Comparison of ENCODE assay signal across 8 cellular contexts in the genomic region with DNA sequence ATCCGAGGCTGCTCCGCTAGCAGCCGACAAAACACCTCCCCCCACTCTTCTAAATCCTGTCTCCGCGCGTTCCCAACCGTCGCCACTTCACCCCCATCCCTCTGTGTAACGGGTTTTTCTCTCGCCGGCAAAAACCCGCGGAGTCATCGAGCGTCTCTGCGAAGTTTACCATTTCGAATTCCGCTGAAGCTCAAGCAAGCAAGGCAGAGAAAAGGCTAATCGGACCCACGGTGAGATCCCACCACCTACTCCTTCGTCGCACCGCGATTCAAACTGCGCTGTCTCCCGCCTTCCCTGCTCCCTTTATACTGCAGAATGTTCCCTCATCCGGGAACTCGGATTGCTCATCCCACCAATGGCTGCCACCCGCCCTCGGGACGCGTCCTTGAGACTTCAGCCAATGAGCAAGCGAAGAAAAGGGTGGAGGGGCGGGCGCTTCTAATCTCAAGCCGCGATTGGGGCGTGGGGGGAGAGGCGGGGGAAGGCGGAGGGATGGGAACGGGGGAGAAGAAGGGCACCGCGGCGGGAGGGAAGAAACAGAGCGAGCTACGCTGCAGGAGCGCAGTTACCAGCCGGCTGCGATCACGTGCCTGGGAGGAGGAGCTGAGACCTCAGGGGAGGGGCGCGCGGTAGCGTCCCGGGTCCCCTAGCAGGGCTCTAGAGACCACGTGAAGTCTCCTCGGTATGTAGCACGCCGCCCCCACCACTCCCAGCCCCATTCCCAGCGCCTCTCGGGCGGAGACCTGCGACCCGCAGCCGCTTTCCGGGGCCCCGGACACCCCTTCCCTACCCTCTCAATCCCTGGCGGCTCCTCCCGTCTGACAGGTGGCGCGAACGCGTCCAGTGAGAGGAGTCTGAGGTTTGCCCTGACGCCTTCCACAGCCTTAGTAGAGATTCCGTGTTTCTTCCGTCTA. TPM values are rescaled to one million over a fixed set of nuclear protein-coding genes. Genes with fewer than 3 reads are reported as not detected.
DNase-seq lines count a peak whose midpoint lies in the region; ATAC-seq and TF ChIP-seq lines count a peak whose summit lies in the region.

A gene (minus strand): TSS at position 277 of the 914 bp plus-strand sequence. CDS start 105 bp downstream, at position 172.

- peaks cover 23% of the 10 kb centered on the region for H3K4me1 Mint-ChIP-seq in CD14-positive monocyte

- H3K9me3 Mint-ChIP-seq in CD14-positive monocyte = peaks cover 0 to 2% (median 0%) of the 10 kb centered on the region in 7 donors

- intact Hi-C loops in CD14-positive monocyte (cut with micrococcal nuclease) = loop anchor here (5.0 kb wide), 4 partner anchors 53 to 388 kb away; a partner anchor contains a TSS

- H3K27ac Mint-ChIP-seq in CD14-positive monocyte = no peak within 1 kb of the TSS

- DNase-seq in CD14-positive monocyte (ENCODE audit: low spot score) (peak; percentile 98), NCI-H748 (lab: John Stamatoyannopoulos, UW; ENCODE audit: unreplicated experiment) (peak; percentile 98), dermis blood vessel endothelial cell (peak; percentile 99), left lobe of liver (ENCODE audit: low spot score) (peak; percentile 99)
- DNase-seq in activated CD4-positive, alpha-beta T cell treated with anti-CD3 and anti-CD28 coated beads, Interleukin-2, amount 50 U/mL, for 1 hour = peak; percentile 98
- peak; percentile 97 for DNase-seq in stimulated activated CD4-positive, alpha-beta T cell treated with anti-CD3 and anti-CD28 coated beads, Interleukin-2, amount 100 ng/mL, for 4 hours (ENCODE audit: low read depth)

- peaks cover 4 to 7% of the 10 kb centered on the region in 2 donors for H3K36me3 Mint-ChIP-seq in CD14-positive monocyte

- peak; percentile 65 for ATAC-seq in GM19395 (IDR thresholded peaks at IDR 0.05; ENCODE audit: unreplicated experiment)
- peak; percentile 42 for ATAC-seq in HG03558 (IDR thresholded peaks at IDR 0.05; ENCODE audit: extremely low read depth, unreplicated experiment)
- ATAC-seq in left lobe of liver = peak; percentile 81

- no peaks in the 10 kb centered on the region for H3K27me3 Mint-ChIP-seq in CD14-positive monocyte (ENCODE audit: low read depth in 3 of 3)

- no peak for TF ChIP-seq CTCF in CD14-positive monocyte (IDR thresholded peaks at IDR 0.05)

- H3K4me3 Mint-ChIP-seq in CD14-positive monocyte = no peak within 1 kb of the TSS

RNA-seq across cellular contexts. Expression of the gene that starts here (rescaled TPM):
- polyA plus RNA-seq in CD14-positive monocyte = 100 to 1,000 TPM; 416 to 450 TPM
- total RNA-seq in dermis blood vessel endothelial cell (303 and 446 TPM in 2 replicates), left lobe of liver (35.8 TPM)

Comparison
In these comparisons a context has a peak if more than half of its experiments do, and no peak if none do; other contexts are left out.
1. Peak in every context shown above with its lines: DNase-seq and ATAC-seq.